Comparison of ENCODE assay signal across 2 cellular contexts in genomic region chr10:96075977-96076376, GRCh38.
TF ChIP-seq lines count a peak whose summit lies in the region.

No MANE protein-coding gene starts in this region.

TF ChIP-seq in HepG2, 621 proteins besides CTCF, POLR2A, EP300 and RAD21:
- TF ChIP-seq ZMYM3 (CRISPR knock-in tag; IDR thresholded peaks at IDR 0.05) (no peak), ZNF891 (CRISPR knock-in tag; IDR thresholded peaks at IDR 0.05) (no peak), LCORL (IDR thresholded peaks at IDR 0.05) (peak; percentile 64), LCORL (CRISPR knock-in tag; IDR thresholded peaks at IDR 0.05) (no peak)
TF ChIP-seq in HepG2: peak in this region for 1.

TF ChIP-seq in H1, 55 proteins besides CTCF, POLR2A, EP300 and RAD21:
- TF ChIP-seq SP2 (IDR thresholded peaks at IDR 0.05; ENCODE audit: low read length) = no peak
